In the genomic region with DNA sequence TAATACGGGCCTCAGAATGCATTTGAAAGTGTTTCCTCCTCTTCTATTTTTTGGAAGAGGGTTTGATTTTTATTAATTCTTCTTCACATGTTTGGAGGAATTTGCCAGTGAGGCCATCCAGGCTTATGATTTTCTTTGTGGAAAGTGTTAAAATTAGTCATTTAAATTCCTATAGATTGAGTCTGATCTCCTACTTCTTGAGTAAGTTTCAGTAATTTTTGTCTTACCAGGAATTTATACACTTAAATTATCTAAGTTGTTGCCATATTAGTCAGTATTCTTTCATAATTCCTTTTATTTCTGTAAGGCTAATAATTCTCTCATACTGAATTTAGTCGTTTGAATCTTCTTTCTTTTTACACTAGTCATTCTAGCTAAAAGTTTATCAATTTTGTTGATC, we compare ENCODE assay signal across 19 cellular contexts. TPM values are rescaled to one million over a fixed set of nuclear protein-coding genes. Genes with fewer than 3 reads are reported as not detected.
"Had no signal": no experiment of that assay in that cellular context is flagged by ENCODE, and none has a peak within 500 bp of the region (broad histone marks: within the 10 kb centered on the region; RNA-seq: fewer than 3 reads in every experiment).

No MANE protein-coding gene starts in this region.

- H3K4me1 ChIP-seq: esophagus muscularis mucosa, gastrocnemius medialis, heart right ventricle, neural progenitor cell, pancreas, testis, tibial nerve had no signal

- H3K4me3 ChIP-seq: dorsolateral prefrontal cortex, esophagus muscularis mucosa, gastrocnemius medialis, heart right ventricle, neural progenitor cell, pancreas, tibial nerve had no signal

- H3K27me3 ChIP-seq: dorsolateral prefrontal cortex, esophagus muscularis mucosa, gastrocnemius medialis, neural progenitor cell, pancreas, testis, tibial nerve had no signal

- H3K27ac ChIP-seq: dorsolateral prefrontal cortex, esophagus muscularis mucosa, gastrocnemius medialis, heart right ventricle, neural progenitor cell, pancreas, testis, tibial nerve had no signal

- H2AFZ ChIP-seq: neural progenitor cell had no signal

- H3K9ac ChIP-seq: neural progenitor cell had no signal

- DNase-seq: cortex of kidney; dorsolateral prefrontal cortex; effector memory CD4-positive, alpha-beta T cell; gastrocnemius medialis; heart right ventricle; hypothalamus; islet precursor cell; nucleus accumbens; pancreas; right cardiac atrium; stimulated activated CD4-positive, alpha-beta T cell treated with anti-CD3 and anti-CD28 coated beads, Interleukin-1b, Interleukin-23, amount 100 ng/mL, for 48 hours; stimulated activated CD4-positive, alpha-beta T cell treated with anti-CD3 and anti-CD28 coated beads, Interleukin-4, amount 100 ng/mL, for 24 hours; testis had no signal

- H3K4me2 ChIP-seq: neural progenitor cell had no signal

- H3K36me3 ChIP-seq: esophagus muscularis mucosa, gastrocnemius medialis, heart right ventricle, neural progenitor cell, pancreas, tibial nerve had no signal

- ATAC-seq: gastrocnemius medialis; heart right ventricle; left lobe of liver; natural killer cell treated with Interleukin-12 subunit alpha and Interleukin-12 subunit beta and Interleukin-15 and Interleukin-18, amount 100 ng/mL, for 72 hours; pancreas; right cardiac atrium; stimulated activated memory B cell treated with anti-CD40 and anti-IgM and Interleukin-4, amounts not matched to agents 10 μg/mL and 1 μg/mL and 100 μg/mL, for 72 hours had no signal

- H3K9me3 ChIP-seq: esophagus muscularis mucosa, gastrocnemius medialis, pancreas, testis had no signal

RNA-seq across cellular contexts. Expression of gene HAPLN1, which starts 25.2 kb away (rescaled TPM):
- total RNA-seq: gastrocnemius medialis; left lobe of liver; natural killer cell treated with Interleukin-12 subunit alpha and Interleukin-12 subunit beta and Interleukin-15 and Interleukin-18, amount 100 ng/mL, for 72 hours; pancreas; testis; tibial nerve had no signal
